21 cellular contexts compared by ENCODE assay signal in genomic region chr4:42306221-42307109, GRCh38.
DNase-seq lines count a peak whose midpoint lies in the region; ATAC-seq and TF ChIP-seq lines count a peak whose summit lies in the region.
"Had no signal": no experiment of that assay in that cellular context is flagged by ENCODE, and none has a peak within 500 bp of the region (broad histone marks: within the 10 kb centered on the region; RNA-seq: fewer than 3 reads in every experiment).

No MANE protein-coding gene starts in this region.

- peak; percentile 95 for ATAC-seq in left ventricle myocardium superior
- peak; percentile 27 for ATAC-seq in upper lobe of right lung
- ATAC-seq in activated naive CD4-positive, alpha-beta T cell treated with anti-CD3 and anti-CD28 coated beads, Interleukin-2, amount 50 U/mL, for 72 hours: no peak
- ATAC-seq in GM21737 (IDR thresholded peaks at IDR 0.05; ENCODE audit: unreplicated experiment): no peak
- ATAC-seq: A549; activated CD8-positive, alpha-beta T cell treated with anti-CD3 and anti-CD28 coated beads, Interleukin-2, amount 10 ng/mL, durations not matched to agents 7 days and 5 days had no signal

- H3K79me2 ChIP-seq in SK-N-SH (ENCODE audit: insufficient read depth): no peaks in the 10 kb centered on the region

- H3K27me3 ChIP-seq in breast epithelium (no peaks in the 10 kb centered on the region), SK-N-SH (ENCODE audit: insufficient read depth) (no peaks in the 10 kb centered on the region), upper lobe of right lung (no peaks in the 10 kb centered on the region)
- H3K27me3 ChIP-seq: brain microvascular endothelial cell had no signal

- no TSS peak for BruUV-seq in MCF 10A (replicated peaks; lab: Mats Ljungman, UMichigan)

- H3K27ac ChIP-seq in breast epithelium (no peak overlapping the region), SK-N-SH (ENCODE audit: low read depth in 2 of 2, low read length in 1 of 2) (peak overlapping the region in 1 of 2 experiments; percentile 100; a peak in 3 of 4 replicates), upper lobe of right lung (no peak overlapping the region)
- H3K27ac ChIP-seq: A549, brain microvascular endothelial cell, epithelial cell of prostate, SJCRH30 had no signal

- POLR2A ChIA-PET in MCF 10A (lab: Yijun Ruan, JAX) (no interaction called here), SK-N-SH (lab: Yijun Ruan, JAX) (interaction anchor here (0.6 to 1.0 kb wide), 3 partner anchors 11 to 558 kb away, joined by 3 to 6 read pairs (median 3); partner anchors contain the start of gene PHOX2B)

- H3K9me3 Mint-ChIP-seq in MCF 10A (ENCODE audit: unreplicated experiment): no peaks in the 10 kb centered on the region
- no peaks in the 10 kb centered on the region for H3K9me3 Mint-ChIP-seq in activated naive CD4-positive, alpha-beta T cell treated with anti-CD3 and anti-CD28 coated beads, Interleukin-2, amount 50 U/mL, for 72 hours
- H3K9me3 Mint-ChIP-seq: activated naive CD8-positive, alpha-beta T cell treated with anti-CD3 and anti-CD28 coated beads, Interleukin-2, amount 10 ng/mL, durations not matched to agents 7 days and 5 days; CD14-positive monocyte; immature natural killer cell; natural killer cell treated with Interleukin-12 subunit alpha and Interleukin-12 subunit beta and Interleukin-15 and Interleukin-18, amount 100 ng/mL, for 72 hours; T-helper 2 cell treated with Interferon-gamma antibody and Interleukin-4, amounts not matched to agents 5 μg/mL and 100 μg/mL, for 36 hours had no signal

- no peak overlapping the region for H3K4me2 ChIP-seq in SK-N-SH
- H3K4me2 ChIP-seq: A549 had no signal

- CTCF ChIA-PET in MCF 10A (lab: Yijun Ruan, JAX) (no interaction called here), SK-N-SH (lab: Yijun Ruan, JAX) (interaction anchor here (1.1 to 1.7 kb wide), 4 partner anchors 24 to 212 kb away, joined by 3 to 8 read pairs (median 6); no protein-coding TSS in a partner anchor)

- H3K4me1 ChIP-seq in breast epithelium (no peaks in the 10 kb centered on the region), SK-N-SH (ENCODE audit: control insufficient read depth in 1 of 2, insufficient read depth in 2 of 2, low read depth in 1 of 2, low read length in 1 of 2) (peaks cover 0 to 64% of the 10 kb centered on the region in 2 experiments; a peak in 2 of 4 replicates), upper lobe of right lung (no peaks in the 10 kb centered on the region)
- H3K4me1 ChIP-seq: A549, SJCRH30 had no signal

- no peak overlapping the region for H2AFZ ChIP-seq in SK-N-SH (ENCODE audit: low read depth)

- WGBS in SK-N-SH (ENCODE audit: low lambda C conversion rate): 40% methylated on average over 9 of the region's 11 CpGs

- DNase-seq in MCF 10A (ENCODE audit: unreplicated experiment): peak; percentile 6
- DNase-seq in breast epithelium (ENCODE audit: low spot score in 2 of 2): no peak
- DNase-seq in SK-N-SH: peak; percentile 78
- peak; percentile 48 for DNase-seq in left ventricle myocardium superior
- DNase-seq in upper lobe of right lung: no peak
- DNase-seq in GM20000 (ENCODE audit: low spot score): no peak
- DNase-seq in activated naive CD4-positive, alpha-beta T cell treated with anti-CD3 and anti-CD28 coated beads, Interleukin-2, amount 50 U/mL, for 72 hours (ENCODE audit: low spot score in 2 of 2): no peak
- DNase-seq: activated CD8-positive, alpha-beta T cell treated with anti-CD3 and anti-CD28 coated beads, Interleukin-2, amount 10 ng/mL, durations not matched to agents 7 days and 5 days; activated naive CD8-positive, alpha-beta T cell treated with anti-CD3 and anti-CD28 coated beads, Interleukin-2, amount 10 ng/mL, durations not matched to agents 7 days and 5 days; brain microvascular endothelial cell; immature natural killer cell; mesendoderm; NCI-H187 treated with DMSO at 0.1 percent for 48 hours; posterior cingulate gyrus; SJCRH30 had no signal

- H3K27me3 Mint-ChIP-seq in MCF 10A (ENCODE audit: insufficient read depth, unreplicated experiment): no peaks in the 10 kb centered on the region

- H3K36me3 Mint-ChIP-seq in MCF 10A (ENCODE audit: insufficient read depth, unreplicated experiment): no peaks in the 10 kb centered on the region
- no peaks in the 10 kb centered on the region for H3K36me3 Mint-ChIP-seq in activated naive CD4-positive, alpha-beta T cell treated with anti-CD3 and anti-CD28 coated beads, Interleukin-2, amount 50 U/mL, for 72 hours
- H3K36me3 Mint-ChIP-seq: activated naive CD8-positive, alpha-beta T cell treated with anti-CD3 and anti-CD28 coated beads, Interleukin-2, amount 10 ng/mL, durations not matched to agents 7 days and 5 days; CD14-positive monocyte; immature natural killer cell; natural killer cell treated with Interleukin-12 subunit alpha and Interleukin-12 subunit beta and Interleukin-15 and Interleukin-18, amount 100 ng/mL, for 72 hours had no signal

- no peaks in the 10 kb centered on the region for H3K9me2 ChIP-seq in SK-N-SH

- H3K4me3 Mint-ChIP-seq in MCF 10A (ENCODE audit: unreplicated experiment): no peak overlapping the region
- H3K4me3 Mint-ChIP-seq: activated CD8-positive, alpha-beta T cell treated with anti-CD3 and anti-CD28 coated beads, Interleukin-2, amount 10 ng/mL, durations not matched to agents 7 days and 5 days; activated naive CD8-positive, alpha-beta T cell treated with anti-CD3 and anti-CD28 coated beads, Interleukin-2, amount 10 ng/mL, durations not matched to agents 7 days and 5 days; CD14-positive monocyte; immature natural killer cell; natural killer cell treated with Interleukin-12 subunit alpha and Interleukin-12 subunit beta and Interleukin-15 and Interleukin-18, amount 100 ng/mL, for 72 hours; T-helper 2 cell treated with Interferon-gamma antibody and Interleukin-4, amounts not matched to agents 5 μg/mL and 100 μg/mL, for 36 hours had no signal

- no peaks in the 10 kb centered on the region for H4K20me1 ChIP-seq in SK-N-SH (ENCODE audit: insufficient read depth)

- intact Hi-C loops in MCF 10A (cut with micrococcal nuclease): no loop called here
- intact Hi-C loops in breast epithelium (cut with DNase I; ENCODE audit: low total_unique reads): no loop called here
- intact Hi-C loops in left ventricle myocardium superior (cut with micrococcal nuclease): no loop called here
- intact Hi-C loops in upper lobe of right lung (cut with DNase I): no loop called here

- no peaks in the 10 kb centered on the region for H3K4me1 Mint-ChIP-seq in MCF 10A (ENCODE audit: insufficient read depth, unreplicated experiment)
- H3K4me1 Mint-ChIP-seq: activated naive CD8-positive, alpha-beta T cell treated with anti-CD3 and anti-CD28 coated beads, Interleukin-2, amount 10 ng/mL, durations not matched to agents 7 days and 5 days; immature natural killer cell had no signal

- no peaks in the 10 kb centered on the region for H3F3A ChIP-seq in SK-N-SH (replicated peaks; ENCODE audit: insufficient read depth)

- TF ChIP-seq POLR2A in breast epithelium (IDR thresholded peaks at IDR 0.05): no peak

- no peaks in the 10 kb centered on the region for H3K9me3 ChIP-seq in breast epithelium
- H3K9me3 ChIP-seq in SK-N-SH: no peaks in the 10 kb centered on the region
- H3K9me3 ChIP-seq in upper lobe of right lung: no peaks in the 10 kb centered on the region
- H3K9me3 ChIP-seq: A549, SJCRH30 had no signal

- H3K9ac ChIP-seq in SK-N-SH: no peak overlapping the region

- peak in 1 of 2 experiments; percentile 88; a peak in 2 of 4 replicates for TF ChIP-seq EP300 in SK-N-SH (IDR thresholded peaks at IDR 0.05; ENCODE audit: borderline replicate concordance in 1 of 2, low read depth in 1 of 2, low read length in 1 of 2)

- no peak for TF ChIP-seq RAD21 in SK-N-SH (IDR thresholded peaks at IDR 0.05; ENCODE audit: low read length)

- no peak overlapping the region for H3K4me3 ChIP-seq in breast epithelium
- H3K4me3 ChIP-seq in SK-N-SH (ENCODE audit: low read depth in 2 of 2, low read length in 1 of 2): no peak overlapping the region
- no peak overlapping the region for H3K4me3 ChIP-seq in upper lobe of right lung
- H3K4me3 ChIP-seq: A549, SJCRH30 had no signal

- no peak overlapping the region for H3K27ac Mint-ChIP-seq in MCF 10A (ENCODE audit: low read depth, unreplicated experiment)
- H3K27ac Mint-ChIP-seq in activated naive CD4-positive, alpha-beta T cell treated with anti-CD3 and anti-CD28 coated beads, Interleukin-2, amount 50 U/mL, for 72 hours: no peak overlapping the region
- H3K27ac Mint-ChIP-seq: activated CD8-positive, alpha-beta T cell treated with anti-CD3 and anti-CD28 coated beads, Interleukin-2, amount 10 ng/mL, durations not matched to agents 7 days and 5 days; activated naive CD8-positive, alpha-beta T cell treated with anti-CD3 and anti-CD28 coated beads, Interleukin-2, amount 10 ng/mL, durations not matched to agents 7 days and 5 days; immature natural killer cell; natural killer cell treated with Interleukin-12 subunit alpha and Interleukin-12 subunit beta and Interleukin-15 and Interleukin-18, amount 100 ng/mL, for 72 hours; T-helper 2 cell treated with Interferon-gamma antibody and Interleukin-4, amounts not matched to agents 5 μg/mL and 100 μg/mL, for 36 hours had no signal

- no peak for TF ChIP-seq CTCF in MCF 10A (IDR thresholded peaks at IDR 0.05; ENCODE audit: unreplicated experiment)
- TF ChIP-seq CTCF in breast epithelium (IDR thresholded peaks at IDR 0.05): no peak
- TF ChIP-seq CTCF in SK-N-SH (IDR thresholded peaks at IDR 0.05): no peak
- no peak for TF ChIP-seq CTCF in upper lobe of right lung (IDR thresholded peaks at IDR 0.05)
- no peak for TF ChIP-seq CTCF in GM20000 (IDR thresholded peaks at IDR 0.05; ENCODE audit: extremely low read depth, missing control alignments)

- H3K36me3 ChIP-seq in breast epithelium (no peaks in the 10 kb centered on the region), SK-N-SH (replicated peaks in 1 of 2; ENCODE audit: control insufficient read depth in 1 of 2, insufficient read depth in 2 of 2, low read length in 1 of 2) (no peaks in the 10 kb centered on the region), upper lobe of right lung (no peaks in the 10 kb centered on the region)
- H3K36me3 ChIP-seq: brain microvascular endothelial cell, SJCRH30 had no signal

TF ChIP-seq in SK-N-SH, 30 proteins besides CTCF, POLR2A, EP300 and RAD21 (continues in another document):
- TF ChIP-seq RFX5 (IDR thresholded peaks at IDR 0.05; ENCODE audit: low read length) (no peak), IRF3 (IDR thresholded peaks at IDR 0.05; ENCODE audit: low read depth, low read length) (no peak), MAX (IDR thresholded peaks at IDR 0.05; ENCODE audit: low read depth) (no peak)

Comparison
In these comparisons a context has a peak if more than half of its experiments do, and no peak if none do; other contexts are left out.
1. DNase-seq: peak in MCF 10A (single experiment), SK-N-SH (single experiment) and left ventricle myocardium superior (single experiment); none in breast epithelium (0 of 2), upper lobe of right lung (single experiment), GM20000 (single experiment) and activated naive CD4-positive, alpha-beta T cell treated with anti-CD3 and anti-CD28 coated beads, Interleukin-2, amount 50 U/mL, for 72 hours (0 of 2).
2. ATAC-seq: peak in left ventricle myocardium superior (single experiment) and upper lobe of right lung (single experiment); none in activated naive CD4-positive, alpha-beta T cell treated with anti-CD3 and anti-CD28 coated beads, Interleukin-2, amount 50 U/mL, for 72 hours (0 of 2) and GM21737 (single experiment).